8 cellular contexts compared by ENCODE assay signal in the genomic region with DNA sequence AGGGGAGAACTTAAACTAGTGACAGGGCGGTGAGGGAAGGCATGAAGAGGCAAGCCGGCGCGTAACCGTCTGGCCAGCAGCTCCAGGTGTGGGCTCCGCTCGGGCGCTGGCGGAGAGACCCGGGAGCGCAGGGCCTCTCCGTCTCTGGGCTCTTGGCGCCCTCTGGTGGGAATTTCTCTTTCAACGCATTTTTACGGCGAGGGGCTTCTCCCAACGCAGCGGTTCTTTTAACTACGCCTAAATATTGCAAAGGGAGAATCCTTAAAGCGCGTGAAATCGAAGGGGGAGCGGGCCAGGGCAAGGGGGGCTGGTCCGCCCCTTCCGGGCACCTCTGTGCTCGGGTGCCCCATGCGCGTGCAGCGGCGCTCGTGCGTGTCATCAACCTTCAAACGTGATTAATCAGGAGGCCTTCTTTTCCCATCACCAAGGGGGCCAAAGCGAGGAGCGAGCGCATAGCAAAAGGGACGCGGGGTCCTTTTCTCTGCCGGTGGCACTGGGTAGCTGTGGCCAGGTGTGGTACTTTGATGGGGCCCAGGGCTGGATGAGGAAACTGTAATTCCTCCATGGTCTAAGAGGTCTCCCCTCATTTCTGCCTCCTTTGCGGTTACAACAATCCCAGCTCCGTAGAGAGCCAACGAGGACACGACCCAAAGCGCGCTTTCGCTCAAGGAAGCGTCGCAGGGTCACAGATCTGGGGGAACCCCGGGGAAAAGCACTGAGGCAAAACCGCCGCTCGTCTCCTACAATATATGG. TPM values are rescaled to one million over a fixed set of nuclear protein-coding genes. Genes with fewer than 3 reads are reported as not detected.
DNase-seq lines count a peak whose midpoint lies in the region; TF ChIP-seq lines count a peak whose summit lies in the region.

No MANE protein-coding gene starts in this region.

- peak; percentile 72 for TF ChIP-seq CTCF in HFF-Myc (IDR thresholded peaks at IDR 0.05; ENCODE audit: low read depth, low read length, missing control alignments)

- no peak overlapping the region for H3K27ac Mint-ChIP-seq in dendritic cell treated with granulocyte-macrophage colony-stimulating factor and Interleukin-4, amounts not matched to agents 40 ng/mL and 50 ng/mL, for 4 days

- DNase-seq in COLO668 (lab: John Stamatoyannopoulos, UW; ENCODE audit: unreplicated experiment) (peak; percentile 92), HFF-Myc (ENCODE audit: extremely low read depth, low read depth) (no peak), NCI-H345 treated with DMSO at 0.1 percent for 48 hours (lab: John Stamatoyannopoulos, UW; ENCODE audit: unreplicated experiment) (peak; percentile 86), lung microvascular endothelial cell (ENCODE audit: low read depth in 2 of 2) (peak; percentile 56 to 73), epidermal melanocyte (ENCODE audit: insufficient read length, low spot score) (no peak)
- DNase-seq in activated CD4-positive, alpha-beta T cell treated with anti-CD3 and anti-CD28 coated beads for 1 hour: peak; percentile 43
- DNase-seq in stimulated activated CD8-positive, alpha-beta memory T cell treated with anti-CD3 and anti-CD28 coated beads, Interleukin-2, amount 100 ng/mL, for 1 hour (ENCODE audit: low read depth in 2 of 2): peak; percentile 21 to 35

- H3K9me3 Mint-ChIP-seq in dendritic cell treated with granulocyte-macrophage colony-stimulating factor and Interleukin-4, amounts not matched to agents 40 ng/mL and 50 ng/mL, for 4 days: no peaks in the 10 kb centered on the region

- peak overlapping the region; percentile 75 for H3K4me3 Mint-ChIP-seq in dendritic cell treated with granulocyte-macrophage colony-stimulating factor and Interleukin-4, amounts not matched to agents 40 ng/mL and 50 ng/mL, for 4 days

- H3K27me3 Mint-ChIP-seq in dendritic cell treated with granulocyte-macrophage colony-stimulating factor and Interleukin-4, amounts not matched to agents 40 ng/mL and 50 ng/mL, for 4 days: peaks cover 90% of the 10 kb centered on the region

- no peaks in the 10 kb centered on the region for H3K36me3 Mint-ChIP-seq in dendritic cell treated with granulocyte-macrophage colony-stimulating factor and Interleukin-4, amounts not matched to agents 40 ng/mL and 50 ng/mL, for 4 days (ENCODE audit: low read depth)

- no peak overlapping the region for H3K4me3 ChIP-seq in HFF-Myc (replicated peaks; ENCODE audit: low read depth, low read length)

- peaks cover 63% of the 10 kb centered on the region for H3K4me1 Mint-ChIP-seq in dendritic cell treated with granulocyte-macrophage colony-stimulating factor and Interleukin-4, amounts not matched to agents 40 ng/mL and 50 ng/mL, for 4 days (ENCODE audit: low read depth)

- intact Hi-C loops in dendritic cell treated with granulocyte-macrophage colony-stimulating factor and Interleukin-4, amounts not matched to agents 40 ng/mL and 50 ng/mL, for 4 days (cut with micrococcal nuclease): loop anchor here (1.0 to 10.0 kb wide), 2 partner anchors 101 to 581 kb away; partner anchors contain the start of gene SP5

RNA-seq across cellular contexts. Expression of gene GAD1, which starts 0.8 kb away (rescaled TPM):
- 0.22 and 0.40 TPM in 2 replicates for total RNA-seq in lung microvascular endothelial cell

RNA-seq across cellular contexts. Expression of gene ERICH2, which starts 45.7 kb away (rescaled TPM):
- total RNA-seq in lung microvascular endothelial cell: not detected in 2 replicates

Comparison
In these comparisons a context has a peak if more than half of its experiments do, and no peak if none do; other contexts are left out.
1. DNase-seq: peak in COLO668 (single experiment), NCI-H345 treated with DMSO at 0.1 percent for 48 hours (single experiment), activated CD4-positive, alpha-beta T cell treated with anti-CD3 and anti-CD28 coated beads for 1 hour (single experiment), lung microvascular endothelial cell (2 of 2) and stimulated activated CD8-positive, alpha-beta memory T cell treated with anti-CD3 and anti-CD28 coated beads, Interleukin-2, amount 100 ng/mL, for 1 hour (2 of 2); none in HFF-Myc (single experiment) and epidermal melanocyte (single experiment).